2 cellular contexts compared by ENCODE assay signal in the genomic region with DNA sequence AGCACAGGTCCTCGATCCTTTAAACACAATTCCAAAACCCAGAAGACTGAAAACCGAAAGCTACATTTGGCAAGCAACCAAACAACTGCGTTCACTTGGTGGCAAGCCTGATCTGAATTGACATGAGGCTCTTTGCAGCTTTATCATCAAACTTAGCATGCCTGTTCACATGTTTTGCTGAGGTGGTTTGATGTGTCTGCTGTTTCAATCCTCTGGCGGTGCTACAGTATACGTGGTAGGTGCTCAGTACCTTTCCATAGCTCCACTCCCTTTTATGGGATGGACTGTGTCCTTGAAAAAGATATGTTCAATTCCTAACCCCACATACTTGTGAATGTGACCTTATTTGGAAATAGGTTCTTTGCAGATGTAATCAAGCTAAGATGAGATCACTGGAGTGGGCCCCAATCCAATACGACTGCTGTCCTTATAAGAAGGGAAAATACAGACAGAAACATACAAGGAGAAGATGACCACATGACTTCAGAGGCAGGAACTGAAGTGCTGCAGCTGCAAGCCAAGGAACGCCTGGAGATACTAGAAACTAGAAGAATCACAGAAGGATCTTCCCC.
TF ChIP-seq lines count a peak whose summit lies in the region.

No MANE protein-coding gene starts in this region.

TF ChIP-seq in IMR-90, 13 proteins besides CTCF, POLR2A, EP300 and RAD21:
- TF ChIP-seq BHLHE40 (IDR thresholded peaks at IDR 0.05; ENCODE audit: low read depth, low read length) (no peak), RCOR1 (IDR thresholded peaks at IDR 0.05; ENCODE audit: insufficient replicate concordance, low read length) (no peak), CEBPB (IDR thresholded peaks at IDR 0.05; ENCODE audit: low read depth, low read length) (peak; percentile 52; the same call in 1 of the 2 replicates), SMC3 (IDR thresholded peaks at IDR 0.05; ENCODE audit: low read depth, low read length) (no peak), CHD1 (IDR thresholded peaks at IDR 0.05; ENCODE audit: low read depth, low read length) (no peak), MAFK (IDR thresholded peaks at IDR 0.05; ENCODE audit: low read depth, low read length) (no peak), USF2 (IDR thresholded peaks at IDR 0.05; ENCODE audit: low read depth, low read length) (peak; percentile 87), RFX5 (IDR thresholded peaks at IDR 0.05; ENCODE audit: low read depth, low read length) (no peak), MXI1 (IDR thresholded peaks at IDR 0.05; ENCODE audit: borderline replicate concordance, low read depth, low read length) (no peak), NFE2L2 (IDR thresholded peaks at IDR 0.05; ENCODE audit: low read depth, low read length) (no peak)
- TF ChIP-seq, protein P1, sequence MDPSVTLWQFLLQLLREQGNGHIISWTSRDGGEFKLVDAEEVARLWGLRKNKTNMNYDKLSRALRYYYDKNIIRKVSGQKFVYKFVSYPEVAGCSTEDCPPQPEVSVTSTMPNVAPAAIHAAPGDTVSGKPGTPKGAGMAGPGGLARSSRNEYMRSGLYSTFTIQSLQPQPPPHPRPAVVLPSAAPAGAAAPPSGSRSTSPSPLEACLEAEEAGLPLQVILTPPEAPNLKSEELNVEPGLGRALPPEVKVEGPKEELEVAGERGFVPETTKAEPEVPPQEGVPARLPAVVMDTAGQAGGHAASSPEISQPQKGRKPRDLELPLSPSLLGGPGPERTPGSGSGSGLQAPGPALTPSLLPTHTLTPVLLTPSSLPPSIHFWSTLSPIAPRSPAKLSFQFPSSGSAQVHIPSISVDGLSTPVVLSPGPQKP (IDR thresholded peaks at IDR 0.05; ENCODE audit: borderline replicate concordance, low read depth, low read length) = no peak
TF ChIP-seq in IMR-90: peak in this region for 2.

TF ChIP-seq in H1, 55 proteins besides CTCF, POLR2A, EP300 and RAD21:
- TF ChIP-seq SIX5 (IDR thresholded peaks at IDR 0.05; ENCODE audit: low read depth, low read length) = no peak
- TF ChIP-seq SRF (IDR thresholded peaks at IDR 0.05; ENCODE audit: low read depth, low read length) = peak; percentile 66; the same call in 1 of the 2 replicates
